ENCODE assay signal across 8 cellular contexts in genomic region chrX:37060999-37061398, GRCh38. TPM values are rescaled to one million over a fixed set of nuclear protein-coding genes. Genes with fewer than 3 reads are reported as not detected.
A peak's percentile ranks its signal among the peaks of the same experiment; 100 is the strongest.
DNase-seq lines count a peak whose midpoint lies in the region; ATAC-seq and TF ChIP-seq lines count a peak whose summit lies in the region.

No MANE protein-coding gene starts in this region.

- H3K4me2 ChIP-seq in H9 (ENCODE audit: insufficient read depth, insufficient read length, low read length) (no peak overlapping the region), mesendoderm (ENCODE audit: low read length) (no peak overlapping the region)

- no peak overlapping the region for H3K56ac ChIP-seq in H9 (ENCODE audit: insufficient read length, low read depth, low read length)
- no peak overlapping the region for H3K56ac ChIP-seq in mesendoderm (ENCODE audit: low read length)

- H3K79me2 ChIP-seq in H9 (ENCODE audit: insufficient read depth, low read length) (no peaks in the 10 kb centered on the region), mesendoderm (ENCODE audit: control insufficient read depth, insufficient read depth, low read length) (no peaks in the 10 kb centered on the region)

- H3K9me3 ChIP-seq in H9 (ENCODE audit: control insufficient read depth, low read depth, low read length) (no peaks in the 10 kb centered on the region), body of pancreas (no peaks in the 10 kb centered on the region)

- H3K79me1 ChIP-seq in H9 (ENCODE audit: insufficient read depth, low read depth, low read length, poor library complexity, severe bottlenecking) (no peaks in the 10 kb centered on the region), mesendoderm (ENCODE audit: low read length) (no peaks in the 10 kb centered on the region)

- H3K9me3 Mint-ChIP-seq in H9, result peaks cover 31 to 41% of the 10 kb centered on the region in 2 experiments

- H2BK120ac ChIP-seq in H9 (ENCODE audit: low read depth, low read length, poor library complexity, severe bottlenecking), result no peak overlapping the region
- no peak overlapping the region for H2BK120ac ChIP-seq in mesendoderm (ENCODE audit: low read depth, low read length)

- 0 out of 4 replicates have a peak, but pooled peaks cover 0 to 3% of the 10 kb centered on the region in 2 experiments for H3K4me1 Mint-ChIP-seq in H9

- no peaks in the 10 kb centered on the region for H3K23me2 ChIP-seq in H9 (ENCODE audit: insufficient read length, low read depth, low read length, poor library complexity, severe bottlenecking)

- H3K4me3 ChIP-seq in body of pancreas, result no peak overlapping the region
- no peak overlapping the region for H3K4me3 ChIP-seq in mesendoderm (ENCODE audit: low read length)

- H2BK15ac ChIP-seq in H9 (ENCODE audit: low read depth, low read length), result no peak overlapping the region
- no peak overlapping the region for H2BK15ac ChIP-seq in mesendoderm (replicated peaks; ENCODE audit: low read depth)

- H3K4me3 Mint-ChIP-seq in H9, result no peak overlapping the region

- H2BK12ac ChIP-seq in H9 (ENCODE audit: insufficient read length, low read depth, low read length), result no peak overlapping the region

- H2BK20ac ChIP-seq in H9 (ENCODE audit: low read depth, low read length, poor library complexity, severe bottlenecking), result no peak overlapping the region

- no peak for TF ChIP-seq POLR2A in body of pancreas (IDR thresholded peaks at IDR 0.05)

- H2BK5ac ChIP-seq in H9 (ENCODE audit: insufficient read length, low read length), result no peak overlapping the region
- no peak overlapping the region for H2BK5ac ChIP-seq in mesendoderm (ENCODE audit: low read length)

- no peak overlapping the region for H2AFZ ChIP-seq in H9 (ENCODE audit: low read length)

- H3K27me3 Mint-ChIP-seq in H9 (ENCODE audit: low read depth), result peaks cover 1% of the 10 kb centered on the region

- no peak for ATAC-seq in body of pancreas
- ATAC-seq in HG03460 (IDR thresholded peaks at IDR 0.05; ENCODE audit: unreplicated experiment), result no peak
- no peak for ATAC-seq in HG02840 (IDR thresholded peaks at IDR 0.05; ENCODE audit: low FRiP score, unreplicated experiment)

- H3K18ac ChIP-seq in H9 (ENCODE audit: insufficient read length, low read depth, low read length), result no peak overlapping the region
- no peak overlapping the region for H3K18ac ChIP-seq in mesendoderm (ENCODE audit: low read length)

- no peak overlapping the region for H3K27ac ChIP-seq in H9 (ENCODE audit: insufficient read length, low read depth, low read length)
- no peak overlapping the region for H3K27ac ChIP-seq in body of pancreas
- no peak overlapping the region for H3K27ac ChIP-seq in mesendoderm (ENCODE audit: low read depth, low read length)

- H4K5ac ChIP-seq in H9 (ENCODE audit: insufficient read length, low read depth, low read length) (no peak overlapping the region), mesendoderm (ENCODE audit: low read length) (no peak overlapping the region)

- WGBS in H9 (ENCODE audit: extremely low coverage, insufficient read length, low lambda C conversion rate), result no CpG with 5 or more reads among the region's 3 CpGs
- 0 to 2% methylated on average over 3 of the region's 3 CpGs for WGBS in body of pancreas, 2 donors
- WGBS in mesendoderm (ENCODE audit: extremely low coverage, insufficient coverage, low lambda C conversion rate), result no CpG with 5 or more reads among the region's 3 CpGs

- no peaks in the 10 kb centered on the region for H3K36me3 ChIP-seq in body of pancreas (replicated peaks in 1 of 2; ENCODE audit: insufficient read depth in 1 of 2, low read depth in 2 of 2)
- no peaks in the 10 kb centered on the region for H3K36me3 ChIP-seq in mesendoderm (ENCODE audit: control insufficient read depth, insufficient read depth, low read length)

- peak overlapping the region in 1 of 3 experiments; percentile 40; a peak in 1 of 7 replicates for H3K27ac Mint-ChIP-seq in H9

- H3K23ac ChIP-seq in H9 (ENCODE audit: insufficient read length, low read depth, low read length) (no peak overlapping the region), mesendoderm (ENCODE audit: low read length) (no peak overlapping the region)

- no peak overlapping the region for H3T11ph ChIP-seq in H9 (ENCODE audit: low read length)

- no peaks in the 10 kb centered on the region for H4K20me1 ChIP-seq in H9 (ENCODE audit: control insufficient read depth, insufficient read depth, insufficient read length)

- TF ChIP-seq CTCF in H9 (conservative IDR thresholded peaks at IDR 0.05) (peak; percentile 68), body of pancreas (IDR thresholded peaks at IDR 0.05) (peak in 6 of 7 experiments; percentile 31 to 64 (median 48))

- no peak overlapping the region for H3K4ac ChIP-seq in H9 (ENCODE audit: low read depth, low read length)
- H3K4ac ChIP-seq in mesendoderm (ENCODE audit: low read depth, low read length), result no peak overlapping the region

- DNase-seq in NCI-H510A treated with DMSO at 0.1 percent for 48 hours (lab: John Stamatoyannopoulos, UW), result peak; percentile 18
- no peak for DNase-seq in NCI-H510A (lab: John Stamatoyannopoulos, UW)
- DNase-seq in H9, result peak; percentile 38
- DNase-seq in NCI-H1694 (lab: John Stamatoyannopoulos, UW), result peak; percentile 59
- peak in 1 of 4 donors; percentile 7 for DNase-seq in body of pancreas
- peak; percentile 52 for DNase-seq in mesendoderm

- H2AK5ac ChIP-seq in H9 (ENCODE audit: insufficient read length, low read length) (no peak overlapping the region), mesendoderm (ENCODE audit: low read length) (no peak overlapping the region)

- no peaks in the 10 kb centered on the region for H3K4me1 ChIP-seq in H9 (ENCODE audit: insufficient read depth, low read length)
- no peaks in the 10 kb centered on the region for H3K4me1 ChIP-seq in body of pancreas
- no peaks in the 10 kb centered on the region for H3K4me1 ChIP-seq in mesendoderm (ENCODE audit: control insufficient read depth, low read depth, low read length)

- H4K91ac ChIP-seq in H9 (ENCODE audit: insufficient read length, low read depth, low read length), result no peak overlapping the region

- peaks cover 0 to 1% (median 0%) of the 10 kb centered on the region in 3 experiments; a peak in 1 of 7 replicates for H3K36me3 Mint-ChIP-seq in H9 (ENCODE audit: insufficient read depth in 1 of 3, low read depth in 3 of 3)

- H3K14ac ChIP-seq in H9 (ENCODE audit: insufficient read depth, low read length), result no peak overlapping the region

- intact Hi-C loops in body of pancreas (cut with DNase I), result no loop called here

- H3K27me3 ChIP-seq in H9 (ENCODE audit: insufficient read depth, low read length) (no peaks in the 10 kb centered on the region), body of pancreas (no peaks in the 10 kb centered on the region), mesendoderm (ENCODE audit: insufficient read depth, low read length, poor library complexity) (no peaks in the 10 kb centered on the region)

- H4K8ac ChIP-seq in H9 (replicated peaks; ENCODE audit: insufficient read length, low read depth, low read length) (no peak overlapping the region), mesendoderm (ENCODE audit: low read depth, low read length) (no peak overlapping the region)

- H3K9ac ChIP-seq in H9 (ENCODE audit: extremely low read depth, insufficient read length, low read length) (no peak overlapping the region), mesendoderm (ENCODE audit: low read length) (no peak overlapping the region)

RNA-seq across cellular contexts. Expression of gene FAM47C, which starts 52.8 kb away (rescaled TPM):
- total RNA-seq in H9 (2021) (0.07 TPM in 1 of 2 replicates, not detected in the other), body of pancreas (not detected)
- polyA plus RNA-seq in mesendoderm (2013, experiment 1 of 2), result 0.03 TPM
- polyA plus RNA-seq in mesendoderm (2013, experiment 2 of 2), result 0.03 TPM
